1 cellular context compared by ENCODE assay signal in the genomic region with DNA sequence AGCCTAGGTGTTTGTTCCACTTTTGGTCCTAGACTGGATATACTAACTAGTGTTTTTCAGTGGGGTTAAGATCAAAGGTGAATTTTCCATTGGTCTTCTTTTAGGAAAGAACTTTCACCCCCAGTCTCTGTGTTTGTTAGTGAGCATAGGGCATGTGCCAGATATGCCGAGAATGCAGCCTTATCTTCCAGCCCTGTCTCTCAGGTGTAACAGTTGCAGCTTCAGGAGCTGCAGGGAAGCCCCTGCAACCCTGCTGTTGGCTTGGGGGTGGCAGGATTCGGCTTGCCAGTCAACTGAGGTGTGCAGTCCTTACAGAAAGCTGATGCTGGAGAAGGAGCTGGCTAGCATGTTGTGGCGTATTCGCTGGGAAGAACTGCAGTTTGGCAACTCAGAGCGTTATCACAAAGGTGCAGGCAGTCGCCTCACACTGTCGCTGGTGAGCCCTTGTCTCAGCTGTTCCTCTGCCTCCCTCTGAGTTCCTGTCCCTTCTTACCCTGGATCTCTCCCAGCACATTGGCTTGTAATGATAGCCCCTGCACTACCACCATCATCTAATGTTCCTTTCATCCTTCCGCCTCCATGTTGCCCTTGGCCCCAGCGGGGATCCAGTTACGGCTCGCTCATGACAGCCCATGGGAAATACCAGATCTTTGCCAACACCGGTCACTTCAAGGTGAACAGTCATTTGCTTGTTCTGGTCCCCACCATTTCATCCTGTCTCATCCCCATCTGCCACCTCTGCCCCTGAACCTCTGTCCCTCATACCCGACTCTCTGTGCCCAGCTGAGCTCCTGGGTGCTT.
TF ChIP-seq lines count a peak whose summit lies in the region.

No MANE protein-coding gene starts in this region.

TF ChIP-seq in HepG2, 621 proteins besides CTCF, POLR2A, EP300 and RAD21 (continued from another document and continues in another):
- TF ChIP-seq, protein P1, sequence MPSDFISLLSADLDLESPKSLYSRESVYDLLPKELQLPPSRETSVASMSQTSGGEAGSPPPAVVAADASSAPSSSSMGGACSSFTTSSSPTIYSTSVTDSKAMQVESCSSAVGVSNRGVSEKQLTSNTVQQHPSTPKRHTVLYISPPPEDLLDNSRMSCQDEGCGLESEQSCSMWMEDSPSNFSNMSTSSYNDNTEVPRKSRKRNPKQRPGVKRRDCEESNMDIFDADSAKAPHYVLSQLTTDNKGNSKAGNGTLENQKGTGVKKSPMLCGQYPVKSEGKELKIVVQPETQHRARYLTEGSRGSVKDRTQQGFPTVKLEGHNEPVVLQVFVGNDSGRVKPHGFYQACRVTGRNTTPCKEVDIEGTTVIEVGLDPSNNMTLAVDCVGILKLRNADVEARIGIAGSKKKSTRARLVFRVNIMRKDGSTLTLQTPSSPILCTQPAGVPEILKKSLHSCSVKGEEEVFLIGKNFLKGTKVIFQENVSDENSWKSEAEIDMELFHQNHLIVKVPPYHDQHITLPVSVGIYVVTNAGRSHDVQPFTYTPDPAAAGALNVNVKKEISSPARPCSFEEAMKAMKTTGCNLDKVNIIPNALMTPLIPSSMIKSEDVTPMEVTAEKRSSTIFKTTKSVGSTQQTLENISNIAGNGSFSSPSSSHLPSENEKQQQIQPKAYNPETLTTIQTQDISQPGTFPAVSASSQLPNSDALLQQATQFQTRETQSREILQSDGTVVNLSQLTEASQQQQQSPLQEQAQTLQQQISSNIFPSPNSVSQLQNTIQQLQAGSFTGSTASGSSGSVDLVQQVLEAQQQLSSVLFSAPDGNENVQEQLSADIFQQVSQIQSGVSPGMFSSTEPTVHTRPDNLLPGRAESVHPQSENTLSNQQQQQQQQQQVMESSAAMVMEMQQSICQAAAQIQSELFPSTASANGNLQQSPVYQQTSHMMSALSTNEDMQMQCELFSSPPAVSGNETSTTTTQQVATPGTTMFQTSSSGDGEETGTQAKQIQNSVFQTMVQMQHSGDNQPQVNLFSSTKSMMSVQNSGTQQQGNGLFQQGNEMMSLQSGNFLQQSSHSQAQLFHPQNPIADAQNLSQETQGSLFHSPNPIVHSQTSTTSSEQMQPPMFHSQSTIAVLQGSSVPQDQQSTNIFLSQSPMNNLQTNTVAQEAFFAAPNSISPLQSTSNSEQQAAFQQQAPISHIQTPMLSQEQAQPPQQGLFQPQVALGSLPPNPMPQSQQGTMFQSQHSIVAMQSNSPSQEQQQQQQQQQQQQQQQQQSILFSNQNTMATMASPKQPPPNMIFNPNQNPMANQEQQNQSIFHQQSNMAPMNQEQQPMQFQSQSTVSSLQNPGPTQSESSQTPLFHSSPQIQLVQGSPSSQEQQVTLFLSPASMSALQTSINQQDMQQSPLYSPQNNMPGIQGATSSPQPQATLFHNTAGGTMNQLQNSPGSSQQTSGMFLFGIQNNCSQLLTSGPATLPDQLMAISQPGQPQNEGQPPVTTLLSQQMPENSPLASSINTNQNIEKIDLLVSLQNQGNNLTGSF (CRISPR knock-in tag; IDR thresholded peaks at IDR 0.05): no peak
- TF ChIP-seq, protein P2, sequence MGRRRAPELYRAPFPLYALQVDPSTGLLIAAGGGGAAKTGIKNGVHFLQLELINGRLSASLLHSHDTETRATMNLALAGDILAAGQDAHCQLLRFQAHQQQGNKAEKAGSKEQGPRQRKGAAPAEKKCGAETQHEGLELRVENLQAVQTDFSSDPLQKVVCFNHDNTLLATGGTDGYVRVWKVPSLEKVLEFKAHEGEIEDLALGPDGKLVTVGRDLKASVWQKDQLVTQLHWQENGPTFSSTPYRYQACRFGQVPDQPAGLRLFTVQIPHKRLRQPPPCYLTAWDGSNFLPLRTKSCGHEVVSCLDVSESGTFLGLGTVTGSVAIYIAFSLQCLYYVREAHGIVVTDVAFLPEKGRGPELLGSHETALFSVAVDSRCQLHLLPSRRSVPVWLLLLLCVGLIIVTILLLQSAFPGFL (CRISPR knock-in tag; IDR thresholded peaks at IDR 0.05): no peak
- TF ChIP-seq ELF4 (CRISPR knock-in tag; IDR thresholded peaks at IDR 0.05; ENCODE audit: borderline replicate concordance): no peak
- no peak for TF ChIP-seq PHB2 (IDR thresholded peaks at IDR 0.05; ENCODE audit: partially characterized antibody)
- TF ChIP-seq ZNF7 (CRISPR knock-in tag; IDR thresholded peaks at IDR 0.05): no peak
- peak; percentile 51; the same call in 1 of the 2 replicates for TF ChIP-seq NR2F2 (IDR thresholded peaks at IDR 0.05; ENCODE audit: borderline replicate concordance, low read depth)
- TF ChIP-seq KDM5A (IDR thresholded peaks at IDR 0.05; ENCODE audit: borderline replicate concordance, low read length): no peak
- TF ChIP-seq HMG20B (CRISPR knock-in tag; conservative IDR thresholded peaks at IDR 0.05): no peak
- TF ChIP-seq HNRNPH1 (optimal IDR thresholded peaks at IDR 0.05; ENCODE audit: low read depth, low read length): no peak
- no peak for TF ChIP-seq ZSCAN25 (CRISPR knock-in tag; IDR thresholded peaks at IDR 0.05)
- TF ChIP-seq, protein P3, sequence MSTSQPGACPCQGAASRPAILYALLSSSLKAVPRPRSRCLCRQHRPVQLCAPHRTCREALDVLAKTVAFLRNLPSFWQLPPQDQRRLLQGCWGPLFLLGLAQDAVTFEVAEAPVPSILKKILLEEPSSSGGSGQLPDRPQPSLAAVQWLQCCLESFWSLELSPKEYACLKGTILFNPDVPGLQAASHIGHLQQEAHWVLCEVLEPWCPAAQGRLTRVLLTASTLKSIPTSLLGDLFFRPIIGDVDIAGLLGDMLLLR (CRISPR knock-in tag; IDR thresholded peaks at IDR 0.05): no peak
- TF ChIP-seq, protein P4, sequence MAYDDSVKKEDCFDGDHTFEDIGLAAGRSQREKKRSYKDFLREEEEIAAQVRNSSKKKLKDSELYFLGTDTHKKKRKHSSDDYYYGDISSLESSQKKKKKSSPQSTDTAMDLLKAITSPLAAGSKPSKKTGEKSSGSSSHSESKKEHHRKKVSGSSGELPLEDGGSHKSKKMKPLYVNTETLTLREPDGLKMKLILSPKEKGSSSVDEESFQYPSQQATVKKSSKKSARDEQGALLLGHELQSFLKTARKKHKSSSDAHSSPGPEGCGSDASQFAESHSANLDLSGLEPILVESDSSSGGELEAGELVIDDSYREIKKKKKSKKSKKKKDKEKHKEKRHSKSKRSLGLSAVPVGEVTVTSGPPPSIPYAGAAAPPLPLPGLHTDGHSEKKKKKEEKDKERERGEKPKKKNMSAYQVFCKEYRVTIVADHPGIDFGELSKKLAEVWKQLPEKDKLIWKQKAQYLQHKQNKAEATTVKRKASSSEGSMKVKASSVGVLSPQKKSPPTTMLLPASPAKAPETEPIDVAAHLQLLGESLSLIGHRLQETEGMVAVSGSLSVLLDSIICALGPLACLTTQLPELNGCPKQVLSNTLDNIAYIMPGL (CRISPR knock-in tag; IDR thresholded peaks at IDR 0.05; ENCODE audit: borderline replicate concordance in 1 of 2, low read depth in 1 of 2): no peak
- TF ChIP-seq, protein P5, sequence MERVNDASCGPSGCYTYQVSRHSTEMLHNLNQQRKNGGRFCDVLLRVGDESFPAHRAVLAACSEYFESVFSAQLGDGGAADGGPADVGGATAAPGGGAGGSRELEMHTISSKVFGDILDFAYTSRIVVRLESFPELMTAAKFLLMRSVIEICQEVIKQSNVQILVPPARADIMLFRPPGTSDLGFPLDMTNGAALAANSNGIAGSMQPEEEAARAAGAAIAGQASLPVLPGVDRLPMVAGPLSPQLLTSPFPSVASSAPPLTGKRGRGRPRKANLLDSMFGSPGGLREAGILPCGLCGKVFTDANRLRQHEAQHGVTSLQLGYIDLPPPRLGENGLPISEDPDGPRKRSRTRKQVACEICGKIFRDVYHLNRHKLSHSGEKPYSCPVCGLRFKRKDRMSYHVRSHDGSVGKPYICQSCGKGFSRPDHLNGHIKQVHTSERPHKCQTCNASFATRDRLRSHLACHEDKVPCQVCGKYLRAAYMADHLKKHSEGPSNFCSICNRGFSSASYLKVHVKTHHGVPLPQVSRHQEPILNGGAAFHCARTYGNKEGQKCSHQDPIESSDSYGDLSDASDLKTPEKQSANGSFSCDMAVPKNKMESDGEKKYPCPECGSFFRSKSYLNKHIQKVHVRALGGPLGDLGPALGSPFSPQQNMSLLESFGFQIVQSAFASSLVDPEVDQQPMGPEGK (CRISPR knock-in tag; IDR thresholded peaks at IDR 0.05): 0 out of 2 replicates have a peak, but pooled peaks have one; percentile 26
- no peak for TF ChIP-seq ZFP1 (CRISPR knock-in tag; IDR thresholded peaks at IDR 0.05)
- TF ChIP-seq, protein P6, sequence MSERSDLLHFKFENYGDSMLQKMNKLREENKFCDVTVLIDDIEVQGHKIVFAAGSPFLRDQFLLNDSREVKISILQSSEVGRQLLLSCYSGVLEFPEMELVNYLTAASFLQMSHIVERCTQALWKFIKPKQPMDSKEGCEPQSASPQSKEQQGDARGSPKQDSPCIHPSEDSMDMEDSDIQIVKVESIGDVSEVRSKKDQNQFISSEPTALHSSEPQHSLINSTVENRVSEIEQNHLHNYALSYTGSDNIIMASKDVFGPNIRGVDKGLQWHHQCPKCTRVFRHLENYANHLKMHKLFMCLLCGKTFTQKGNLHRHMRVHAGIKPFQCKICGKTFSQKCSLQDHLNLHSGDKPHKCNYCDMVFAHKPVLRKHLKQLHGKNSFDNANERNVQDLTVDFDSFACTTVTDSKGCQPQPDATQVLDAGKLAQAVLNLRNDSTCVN (CRISPR knock-in tag; IDR thresholded peaks at IDR 0.05; ENCODE audit: borderline replicate concordance): no peak
- TF ChIP-seq ZFYVE20 (CRISPR knock-in tag; IDR thresholded peaks at IDR 0.05; ENCODE audit: borderline replicate concordance, low read depth): no peak
- TF ChIP-seq FOXP1 (IDR thresholded peaks at IDR 0.05): no peak
- no peak for TF ChIP-seq FOXP1 (CRISPR knock-in tag; IDR thresholded peaks at IDR 0.05)
- TF ChIP-seq KLF9 (CRISPR knock-in tag; IDR thresholded peaks at IDR 0.05; ENCODE audit: low read depth): no peak
- no peak for TF ChIP-seq ZNF747 (CRISPR knock-in tag; IDR thresholded peaks at IDR 0.05; ENCODE audit: borderline replicate concordance)
- TF ChIP-seq ZNF562 (CRISPR knock-in tag; IDR thresholded peaks at IDR 0.05; ENCODE audit: borderline replicate concordance): no peak
- TF ChIP-seq ZNF543 (CRISPR knock-in tag; IDR thresholded peaks at IDR 0.05): no peak
- no peak for TF ChIP-seq ZNF44 (CRISPR knock-in tag; IDR thresholded peaks at IDR 0.05)
- TF ChIP-seq, protein P7, sequence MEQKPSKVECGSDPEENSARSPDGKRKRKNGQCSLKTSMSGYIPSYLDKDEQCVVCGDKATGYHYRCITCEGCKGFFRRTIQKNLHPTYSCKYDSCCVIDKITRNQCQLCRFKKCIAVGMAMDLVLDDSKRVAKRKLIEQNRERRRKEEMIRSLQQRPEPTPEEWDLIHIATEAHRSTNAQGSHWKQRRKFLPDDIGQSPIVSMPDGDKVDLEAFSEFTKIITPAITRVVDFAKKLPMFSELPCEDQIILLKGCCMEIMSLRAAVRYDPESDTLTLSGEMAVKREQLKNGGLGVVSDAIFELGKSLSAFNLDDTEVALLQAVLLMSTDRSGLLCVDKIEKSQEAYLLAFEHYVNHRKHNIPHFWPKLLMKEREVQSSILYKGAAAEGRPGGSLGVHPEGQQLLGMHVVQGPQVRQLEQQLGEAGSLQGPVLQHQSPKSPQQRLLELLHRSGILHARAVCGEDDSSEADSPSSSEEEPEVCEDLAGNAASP (CRISPR knock-in tag; IDR thresholded peaks at IDR 0.05; ENCODE audit: borderline replicate concordance): no peak
- no peak for TF ChIP-seq SOX6 (IDR thresholded peaks at IDR 0.05)
- TF ChIP-seq SOX6 (CRISPR knock-in tag; IDR thresholded peaks at IDR 0.05): peak; percentile 58; the same call in 1 of the 2 replicates
- TF ChIP-seq, protein P8, sequence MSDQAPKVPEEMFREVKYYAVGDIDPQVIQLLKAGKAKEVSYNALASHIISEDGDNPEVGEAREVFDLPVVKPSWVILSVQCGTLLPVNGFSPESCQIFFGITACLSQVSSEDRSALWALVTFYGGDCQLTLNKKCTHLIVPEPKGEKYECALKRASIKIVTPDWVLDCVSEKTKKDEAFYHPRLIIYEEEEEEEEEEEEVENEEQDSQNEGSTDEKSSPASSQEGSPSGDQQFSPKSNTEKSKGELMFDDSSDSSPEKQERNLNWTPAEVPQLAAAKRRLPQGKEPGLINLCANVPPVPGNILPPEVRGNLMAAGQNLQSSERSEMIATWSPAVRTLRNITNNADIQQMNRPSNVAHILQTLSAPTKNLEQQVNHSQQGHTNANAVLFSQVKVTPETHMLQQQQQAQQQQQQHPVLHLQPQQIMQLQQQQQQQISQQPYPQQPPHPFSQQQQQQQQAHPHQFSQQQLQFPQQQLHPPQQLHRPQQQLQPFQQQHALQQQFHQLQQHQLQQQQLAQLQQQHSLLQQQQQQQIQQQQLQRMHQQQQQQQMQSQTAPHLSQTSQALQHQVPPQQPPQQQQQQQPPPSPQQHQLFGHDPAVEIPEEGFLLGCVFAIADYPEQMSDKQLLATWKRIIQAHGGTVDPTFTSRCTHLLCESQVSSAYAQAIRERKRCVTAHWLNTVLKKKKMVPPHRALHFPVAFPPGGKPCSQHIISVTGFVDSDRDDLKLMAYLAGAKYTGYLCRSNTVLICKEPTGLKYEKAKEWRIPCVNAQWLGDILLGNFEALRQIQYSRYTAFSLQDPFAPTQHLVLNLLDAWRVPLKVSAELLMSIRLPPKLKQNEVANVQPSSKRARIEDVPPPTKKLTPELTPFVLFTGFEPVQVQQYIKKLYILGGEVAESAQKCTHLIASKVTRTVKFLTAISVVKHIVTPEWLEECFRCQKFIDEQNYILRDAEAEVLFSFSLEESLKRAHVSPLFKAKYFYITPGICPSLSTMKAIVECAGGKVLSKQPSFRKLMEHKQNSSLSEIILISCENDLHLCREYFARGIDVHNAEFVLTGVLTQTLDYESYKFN (CRISPR knock-in tag; conservative IDR thresholded peaks at IDR 0.05): peak; percentile 86
- TF ChIP-seq, protein P9, sequence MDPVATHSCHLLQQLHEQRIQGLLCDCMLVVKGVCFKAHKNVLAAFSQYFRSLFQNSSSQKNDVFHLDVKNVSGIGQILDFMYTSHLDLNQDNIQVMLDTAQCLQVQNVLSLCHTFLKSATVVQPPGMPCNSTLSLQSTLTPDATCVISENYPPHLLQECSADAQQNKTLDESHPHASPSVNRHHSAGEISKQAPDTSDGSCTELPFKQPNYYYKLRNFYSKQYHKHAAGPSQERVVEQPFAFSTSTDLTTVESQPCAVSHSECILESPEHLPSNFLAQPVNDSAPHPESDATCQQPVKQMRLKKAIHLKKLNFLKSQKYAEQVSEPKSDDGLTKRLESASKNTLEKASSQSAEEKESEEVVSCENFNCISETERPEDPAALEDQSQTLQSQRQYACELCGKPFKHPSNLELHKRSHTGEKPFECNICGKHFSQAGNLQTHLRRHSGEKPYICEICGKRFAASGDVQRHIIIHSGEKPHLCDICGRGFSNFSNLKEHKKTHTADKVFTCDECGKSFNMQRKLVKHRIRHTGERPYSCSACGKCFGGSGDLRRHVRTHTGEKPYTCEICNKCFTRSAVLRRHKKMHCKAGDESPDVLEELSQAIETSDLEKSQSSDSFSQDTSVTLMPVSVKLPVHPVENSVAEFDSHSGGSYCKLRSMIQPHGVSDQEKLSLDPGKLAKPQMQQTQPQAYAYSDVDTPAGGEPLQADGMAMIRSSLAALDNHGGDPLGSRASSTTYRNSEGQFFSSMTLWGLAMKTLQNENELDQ (CRISPR knock-in tag; IDR thresholded peaks at IDR 0.05; ENCODE audit: borderline replicate concordance): no peak
- TF ChIP-seq TCF12 (IDR thresholded peaks at IDR 0.05): no peak
- TF ChIP-seq TCF12 (CRISPR knock-in tag; IDR thresholded peaks at IDR 0.05): no peak
- peak; percentile 51; the same call in 1 of the 2 replicates for TF ChIP-seq HNF4G (IDR thresholded peaks at IDR 0.05; ENCODE audit: borderline replicate concordance, low read depth, low read length)
- no peak for TF ChIP-seq HNF4G (CRISPR knock-in tag; IDR thresholded peaks at IDR 0.05; ENCODE audit: borderline replicate concordance, low read depth)
- peak; percentile 41; the same call in 1 of the 2 replicates for TF ChIP-seq ZNF317 (CRISPR knock-in tag; IDR thresholded peaks at IDR 0.05)
- TF ChIP-seq LCORL (IDR thresholded peaks at IDR 0.05): no peak
- peak; percentile 62 for TF ChIP-seq LCORL (CRISPR knock-in tag; IDR thresholded peaks at IDR 0.05)
- TF ChIP-seq ZNF775 (CRISPR knock-in tag; IDR thresholded peaks at IDR 0.05; ENCODE audit: borderline replicate concordance): no peak
- TF ChIP-seq ZSCAN31 (CRISPR knock-in tag; IDR thresholded peaks at IDR 0.05; ENCODE audit: low read depth): 0 out of 2 replicates have a peak, but pooled peaks have one; percentile 20
- no peak for TF ChIP-seq ZNF234 (CRISPR knock-in tag; conservative IDR thresholded peaks at IDR 0.05)
- TF ChIP-seq ATAD3A (CRISPR knock-in tag; IDR thresholded peaks at IDR 0.05): no peak
